9 cellular contexts compared by ENCODE assay signal in the genomic region with DNA sequence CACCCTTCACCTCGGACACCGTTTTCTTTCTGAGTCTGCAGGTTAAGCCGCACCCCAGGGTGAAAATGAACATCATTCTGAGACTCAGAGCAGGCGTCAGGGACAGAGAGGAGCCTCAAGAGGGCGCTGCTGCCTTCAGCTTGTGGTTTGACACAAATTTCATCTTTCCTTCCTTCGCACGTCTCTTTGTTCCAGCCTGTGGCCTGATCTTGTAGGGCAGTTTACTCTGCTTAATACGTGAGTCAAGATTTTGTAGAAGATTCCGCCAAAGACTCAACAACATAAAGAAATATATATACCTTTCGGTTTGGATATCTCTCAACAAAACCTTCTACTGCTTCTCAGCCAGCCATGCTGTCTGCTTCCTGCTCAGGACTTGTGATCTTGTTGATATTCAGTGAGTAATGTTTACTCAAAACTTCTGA.
DNase-seq lines count a peak whose midpoint lies in the region; ATAC-seq and TF ChIP-seq lines count a peak whose summit lies in the region.
"Had no signal": no experiment of that assay in that cellular context is flagged by ENCODE, and none has a peak within 500 bp of the region (broad histone marks: within the 10 kb centered on the region; RNA-seq: fewer than 3 reads in every experiment).

No MANE protein-coding gene starts in this region.

- no peak overlapping the region for H2BK5ac ChIP-seq in neuronal stem cell (ENCODE audit: low read length)

- whole genome bisulfite sequencing in neuronal stem cell (ENCODE audit: extremely low coverage in 2 of 2, insufficient read length in 2 of 2, insufficient replicate concordance in 1 of 2), 2 donors, result no CpG with 5 or more reads among the region's 10 CpGs

- no peaks in the 10 kb centered on the region for H3F3A ChIP-seq in SU-DHL-6 (ENCODE audit: insufficient read depth)

- H2AFZ ChIP-seq in SU-DHL-6 (ENCODE audit: low read depth, low read length, severe bottlenecking) (no peak overlapping the region), neuronal stem cell (ENCODE audit: low read length) (no peak overlapping the region)

- no peak overlapping the region for H2AK5ac ChIP-seq in neuronal stem cell (ENCODE audit: low read depth, low read length)

- H3K27me3 Mint-ChIP-seq in activated naive CD8-positive, alpha-beta T cell treated with anti-CD3 and anti-CD28 coated beads, Interleukin-2, amount 10 ng/mL, durations not matched to agents 7 days and 5 days, result no peaks in the 10 kb centered on the region

- H3K9me3 Mint-ChIP-seq in activated naive CD8-positive, alpha-beta T cell treated with anti-CD3 and anti-CD28 coated beads, Interleukin-2, amount 10 ng/mL, durations not matched to agents 7 days and 5 days, result no peaks in the 10 kb centered on the region

- intact Hi-C loops in tibial artery (cut with DNase I; ENCODE audit: low total_unique reads), result no loop called here

- H3K18ac ChIP-seq in neuronal stem cell (ENCODE audit: low read length), result no peak overlapping the region

- no peak overlapping the region for H4K8ac ChIP-seq in neuronal stem cell (ENCODE audit: low read depth, low read length)

- peaks cover 5% of the 10 kb centered on the region for H3K36me3 Mint-ChIP-seq in activated naive CD8-positive, alpha-beta T cell treated with anti-CD3 and anti-CD28 coated beads, Interleukin-2, amount 10 ng/mL, durations not matched to agents 7 days and 5 days

- no peak overlapping the region for H3K4me2 ChIP-seq in SU-DHL-6 (ENCODE audit: low read depth, low read length, poor library complexity, severe bottlenecking)
- H3K4me2 ChIP-seq in neuronal stem cell (ENCODE audit: insufficient read depth, low read length, poor library complexity, severe bottlenecking), result no peak overlapping the region

- H3K9ac ChIP-seq in SU-DHL-6 (ENCODE audit: low read length) (no peak overlapping the region), neuronal stem cell (ENCODE audit: low read depth, low read length, poor library complexity) (no peak overlapping the region)

- no peak overlapping the region for H3K27ac ChIP-seq in SU-DHL-6 (ENCODE audit: low read depth, low read length)
- H3K27ac ChIP-seq in neuronal stem cell (replicated peaks; ENCODE audit: low read length), result no peak overlapping the region
- H3K27ac ChIP-seq in tibial artery, result no peak overlapping the region

- H3K23ac ChIP-seq in neuronal stem cell (ENCODE audit: low read depth, low read length, poor library complexity), result no peak overlapping the region

- H3K27me3 ChIP-seq in SU-DHL-6 (ENCODE audit: low read length) (no peaks in the 10 kb centered on the region), neuronal stem cell (ENCODE audit: control insufficient read depth in 3 of 3, insufficient read depth in 3 of 3, low read depth in 1 of 3, low read length in 3 of 3) (no peaks in the 10 kb centered on the region), tibial artery (no peaks in the 10 kb centered on the region)

- H3K79me1 ChIP-seq in neuronal stem cell (ENCODE audit: low read depth, low read length), result no peaks in the 10 kb centered on the region

- no peaks in the 10 kb centered on the region for H3K79me2 ChIP-seq in SU-DHL-6 (ENCODE audit: insufficient read depth, low read length)

- no peak for DNase-seq in GM13977 (ENCODE audit: low spot score)
- DNase-seq in activated naive CD8-positive, alpha-beta T cell treated with anti-CD3 and anti-CD28 coated beads, Interleukin-2, amount 10 ng/mL, durations not matched to agents 7 days and 5 days, result peak; percentile 67
- peak; percentile 49 for DNase-seq in neuronal stem cell (ENCODE audit: low spot score)
- DNase-seq in DMS153 treated with DMSO at 0.1 percent for 48 hours (lab: John Stamatoyannopoulos, UW; ENCODE audit: unreplicated experiment), result no peak
- DNase-seq in GM03348 (ENCODE audit: low spot score), result no peak
- no peak for DNase-seq in tibial artery

- H3K9me2 ChIP-seq in SU-DHL-6 (replicated peaks; ENCODE audit: insufficient read depth, low read length), result no peaks in the 10 kb centered on the region

- H2BK15ac ChIP-seq in neuronal stem cell (ENCODE audit: low read length), result no peak overlapping the region

- peak overlapping the region; percentile 82 for H3K4me3 Mint-ChIP-seq in activated naive CD8-positive, alpha-beta T cell treated with anti-CD3 and anti-CD28 coated beads, Interleukin-2, amount 10 ng/mL, durations not matched to agents 7 days and 5 days

- no peaks in the 10 kb centered on the region for H3K9me3 ChIP-seq in SU-DHL-6 (ENCODE audit: insufficient read depth, low read length)
- H3K9me3 ChIP-seq in neuronal stem cell (replicated peaks in 1 of 2; ENCODE audit: control insufficient read depth in 2 of 2, insufficient read depth in 1 of 2, low read depth in 1 of 2, low read length in 2 of 2), result no peaks in the 10 kb centered on the region
- peaks cover 0 to 7% (median 0%) of the 10 kb centered on the region in 3 donors for H3K9me3 ChIP-seq in tibial artery

- peaks cover 15% of the 10 kb centered on the region for H3K4me1 Mint-ChIP-seq in activated naive CD8-positive, alpha-beta T cell treated with anti-CD3 and anti-CD28 coated beads, Interleukin-2, amount 10 ng/mL, durations not matched to agents 7 days and 5 days

- no peak overlapping the region for H3K14ac ChIP-seq in neuronal stem cell (ENCODE audit: low read length)

- H4K20me1 ChIP-seq in SU-DHL-6 (ENCODE audit: low read depth, low read length), result no peaks in the 10 kb centered on the region

- no peak overlapping the region for H2BK120ac ChIP-seq in neuronal stem cell (ENCODE audit: low read depth, low read length)

- H2BK12ac ChIP-seq in neuronal stem cell (ENCODE audit: low read length), result no peak overlapping the region

- TF ChIP-seq CTCF in GM13977 (IDR thresholded peaks at IDR 0.05; ENCODE audit: extremely low read depth, insufficient read depth, missing control alignments), result peak; percentile 41
- TF ChIP-seq CTCF in SU-DHL-6 (IDR thresholded peaks at IDR 0.05; ENCODE audit: insufficient read depth, low read length, poor library complexity, severe bottlenecking), result peak; percentile 44
- no peak for TF ChIP-seq CTCF in tibial artery (IDR thresholded peaks at IDR 0.05)

- H4K91ac ChIP-seq in neuronal stem cell (ENCODE audit: low read depth, low read length, poor library complexity), result no peak overlapping the region

- in situ Hi-C loops in GM13977 (cut with MboI; ENCODE audit: low pct_unique_long_range_greater_than_20kb, low sequenced_read_pairs, unreplicated experiment), result no loop called here

- no peaks in the 10 kb centered on the region for H3K4me1 ChIP-seq in neuronal stem cell (ENCODE audit: control insufficient read depth in 2 of 2, insufficient read depth in 1 of 2, low read depth in 1 of 2, low read length in 2 of 2)
- H3K4me1 ChIP-seq in tibial artery, result no peaks in the 10 kb centered on the region

- peak; percentile 66 for ATAC-seq in activated naive CD8-positive, alpha-beta T cell treated with anti-CD3 and anti-CD28 coated beads, Interleukin-2, amount 10 ng/mL, durations not matched to agents 7 days and 5 days (ENCODE audit: low read depth)
- no peak for ATAC-seq in HG02623 (IDR thresholded peaks at IDR 0.05; ENCODE audit: unreplicated experiment)
- ATAC-seq: left colon had no signal

- no peaks in the 10 kb centered on the region for H3K36me3 ChIP-seq in SU-DHL-6 (ENCODE audit: low read length)
- H3K36me3 ChIP-seq in neuronal stem cell (replicated peaks in 1 of 2; ENCODE audit: control insufficient read depth in 2 of 2, insufficient read depth in 2 of 2, low read length in 2 of 2), result no peaks in the 10 kb centered on the region
- H3K36me3 ChIP-seq in tibial artery, result no peaks in the 10 kb centered on the region

- peak overlapping the region; percentile 86 for H3K27ac Mint-ChIP-seq in activated naive CD8-positive, alpha-beta T cell treated with anti-CD3 and anti-CD28 coated beads, Interleukin-2, amount 10 ng/mL, durations not matched to agents 7 days and 5 days

- POLR2A ChIA-PET in activated naive CD8-positive, alpha-beta T cell treated with anti-CD3 and anti-CD28 coated beads, Interleukin-2, amount 10 ng/mL, durations not matched to agents 7 days and 5 days (lab: Charles Lee), result interaction anchor here (1.0 to 3.1 kb wide), 9 partner anchors 9 to 566 kb away, joined by 3 to 12 read pairs (median 4); no protein-coding TSS in a partner anchor

- H3K4me3 ChIP-seq in SU-DHL-6 (ENCODE audit: insufficient read depth, low read length, poor library complexity, severe bottlenecking) (no peak overlapping the region), neuronal stem cell (ENCODE audit: low read length in 2 of 2) (no peak overlapping the region), tibial artery (no peak overlapping the region)

- H3K4ac ChIP-seq in neuronal stem cell (ENCODE audit: low read length), result no peak overlapping the region

Comparison
In these comparisons a context has a peak if more than half of its experiments do, and no peak if none do; other contexts are left out.
1. DNase-seq: peak in activated naive CD8-positive, alpha-beta T cell treated with anti-CD3 and anti-CD28 coated beads, Interleukin-2, amount 10 ng/mL, durations not matched to agents 7 days and 5 days (single experiment) and neuronal stem cell (single experiment); none in GM13977 (single experiment), DMS153 treated with DMSO at 0.1 percent for 48 hours (single experiment), GM03348 (single experiment) and tibial artery (0 of 2).
2. CTCF ChIP-seq: peak in GM13977 (single experiment) and SU-DHL-6 (single experiment); none in tibial artery (0 of 2).